In the genomic region with DNA sequence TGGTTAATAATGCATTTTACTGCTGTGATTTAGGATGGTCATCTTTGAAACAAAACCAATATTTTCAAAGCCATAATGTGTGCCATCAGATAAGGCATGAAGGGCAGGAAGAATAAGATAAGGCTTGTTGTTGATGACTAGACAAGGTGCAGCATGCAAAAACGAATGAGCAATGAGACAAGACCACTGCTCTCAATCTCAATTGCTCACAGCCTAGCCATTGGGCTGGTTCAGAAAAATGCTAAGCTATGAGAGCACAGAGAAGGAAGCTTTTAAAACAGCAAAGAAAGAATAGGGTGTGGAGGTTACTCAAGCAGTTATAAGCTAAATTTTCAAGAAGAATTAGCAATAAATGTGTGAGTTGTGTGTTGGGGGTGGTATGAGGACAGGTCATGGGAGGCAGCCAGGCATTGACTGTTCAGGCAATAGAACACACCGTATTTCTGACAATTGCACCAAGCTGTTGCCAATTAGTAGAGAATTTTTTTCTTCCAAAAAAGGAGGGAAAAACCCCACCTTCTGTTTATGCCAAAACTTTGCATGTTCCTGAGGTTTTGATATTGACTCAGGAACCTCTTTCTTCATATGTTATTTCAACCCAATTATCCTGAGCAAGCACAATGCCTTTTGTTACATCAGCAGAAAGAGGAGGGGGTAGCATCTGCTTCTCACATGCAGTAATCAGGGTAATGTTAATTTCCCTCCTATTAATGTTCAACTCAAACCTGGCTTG, we compare ENCODE assay signal across 16 cellular contexts.
DNase-seq lines count a peak whose midpoint lies in the region; ATAC-seq and TF ChIP-seq lines count a peak whose summit lies in the region.
"Had no signal": no experiment of that assay in that cellular context is flagged by ENCODE, and none has a peak within 500 bp of the region (broad histone marks: within the 10 kb centered on the region; RNA-seq: fewer than 3 reads in every experiment).

No MANE protein-coding gene starts in this region.

- H3K36me3 ChIP-seq in breast epithelium (no peaks in the 10 kb centered on the region), adipocyte (ENCODE audit: control insufficient read depth, insufficient read depth, low read length, severe bottlenecking) (no peaks in the 10 kb centered on the region)
- H3K36me3 ChIP-seq in CD4-positive, alpha-beta memory T cell (ENCODE audit: insufficient read depth, low read length), result no peaks in the 10 kb centered on the region
- H3K36me3 ChIP-seq: SJSA1 had no signal

- no peak for ATAC-seq in GM21786 (IDR thresholded peaks at IDR 0.05; ENCODE audit: unreplicated experiment)
- ATAC-seq: HCT116 had no signal

- no TSS peak for BruUV-seq in MCF 10A (replicated peaks; lab: Mats Ljungman, UMichigan)

- H3K9me3 Mint-ChIP-seq in MCF 10A (ENCODE audit: unreplicated experiment), result no peaks in the 10 kb centered on the region
- H3K9me3 Mint-ChIP-seq in CD4-positive, alpha-beta memory T cell, result peaks cover 0 to 8% (median 2%) of the 10 kb centered on the region in 8 donors
- H3K9me3 Mint-ChIP-seq: IgD-negative memory B cell had no signal

- H3K27me3 Mint-ChIP-seq in MCF 10A (ENCODE audit: insufficient read depth, unreplicated experiment), result no peaks in the 10 kb centered on the region
- H3K27me3 Mint-ChIP-seq in CD4-positive, alpha-beta memory T cell, result no peaks in the 10 kb centered on the region
- H3K27me3 Mint-ChIP-seq: IgD-negative memory B cell had no signal

- POLR2A ChIA-PET in MCF 10A (lab: Yijun Ruan, JAX), result interaction anchor here (1.3 kb wide), 2 partner anchors 9 to 10 kb away, joined by 3 to 4 read pairs; no protein-coding TSS in a partner anchor
- POLR2A ChIA-PET in CD4-positive, alpha-beta memory T cell (lab: Charles Lee; ENCODE audit: partially characterized antibody), result no interaction called here

- no peak overlapping the region for H3K4me3 Mint-ChIP-seq in MCF 10A (ENCODE audit: unreplicated experiment)
- H3K4me3 Mint-ChIP-seq in CD4-positive, alpha-beta memory T cell, result no peak overlapping the region
- H3K4me3 Mint-ChIP-seq: IgD-negative memory B cell had no signal

- peaks cover 5% of the 10 kb centered on the region for H3K36me3 Mint-ChIP-seq in MCF 10A (ENCODE audit: insufficient read depth, unreplicated experiment)
- no peaks in the 10 kb centered on the region for H3K36me3 Mint-ChIP-seq in CD4-positive, alpha-beta memory T cell

- no peak overlapping the region for H3K27ac Mint-ChIP-seq in MCF 10A (ENCODE audit: low read depth, unreplicated experiment)
- no peak overlapping the region for H3K27ac Mint-ChIP-seq in CD4-positive, alpha-beta memory T cell
- H3K27ac Mint-ChIP-seq: IgD-negative memory B cell had no signal

- no peak overlapping the region for H3K9ac ChIP-seq in adipocyte (ENCODE audit: low read length)

- no peak for TF ChIP-seq POLR2A in breast epithelium (IDR thresholded peaks at IDR 0.05)

- DNase-seq in MCF 10A (ENCODE audit: unreplicated experiment) (peak; percentile 5), breast epithelium (ENCODE audit: low spot score in 2 of 2) (no peak), adipocyte (ENCODE audit: low read depth) (peak; percentile 68), fibroblast of the aortic adventitia (ENCODE audit: low read depth) (peak; percentile 53), cardiac septum (ENCODE audit: low spot score) (no peak)
- DNase-seq in central memory CD4-positive, alpha-beta T cell, result no peak
- no peak for DNase-seq in CD4-positive, alpha-beta memory T cell
- DNase-seq: DMS53, Kasumi-1, NCI-H187, NCI-H774 had no signal

- H3K27ac ChIP-seq in breast epithelium, result no peak overlapping the region
- H3K27ac ChIP-seq in CD4-positive, alpha-beta memory T cell (ENCODE audit: low read depth, low read length), result no peak overlapping the region
- H3K27ac ChIP-seq: C4-2B had no signal

- H3K4me1 Mint-ChIP-seq in MCF 10A (ENCODE audit: insufficient read depth, unreplicated experiment), result peaks cover 25% of the 10 kb centered on the region
- no peaks in the 10 kb centered on the region for H3K4me1 Mint-ChIP-seq in CD4-positive, alpha-beta memory T cell
- H3K4me1 Mint-ChIP-seq: IgD-negative memory B cell had no signal

- no peaks in the 10 kb centered on the region for H3K27me3 ChIP-seq in breast epithelium
- no peaks in the 10 kb centered on the region for H3K27me3 ChIP-seq in adipocyte (replicated peaks; ENCODE audit: control insufficient read depth, insufficient read depth, low read length)
- H3K27me3 ChIP-seq in CD4-positive, alpha-beta memory T cell (ENCODE audit: insufficient read depth, low read length), result no peaks in the 10 kb centered on the region
- H3K27me3 ChIP-seq: SJSA1 had no signal

- TF ChIP-seq CTCF in MCF 10A (IDR thresholded peaks at IDR 0.05; ENCODE audit: unreplicated experiment), result no peak
- TF ChIP-seq CTCF in breast epithelium (IDR thresholded peaks at IDR 0.05), result no peak
- no peak for TF ChIP-seq CTCF in fibroblast of the aortic adventitia (IDR thresholded peaks at IDR 0.05; ENCODE audit: insufficient read depth, low read length)

- H3K9me3 ChIP-seq in breast epithelium (no peaks in the 10 kb centered on the region), adipocyte (ENCODE audit: control insufficient read depth, low read length) (no peaks in the 10 kb centered on the region)
- peaks cover 0 to 5% of the 10 kb centered on the region in 2 donors for H3K9me3 ChIP-seq in CD4-positive, alpha-beta memory T cell (ENCODE audit: control insufficient read depth in 1 of 2, low read length in 2 of 2)
- H3K9me3 ChIP-seq: SJSA1 had no signal

- intact Hi-C loops in MCF 10A (cut with micrococcal nuclease), result no loop called here
- intact Hi-C loops in breast epithelium (cut with DNase I; ENCODE audit: low total_unique reads), result no loop called here
- intact Hi-C loops in CD4-positive, alpha-beta memory T cell (cut with micrococcal nuclease), result no loop called here
- intact Hi-C loops in cardiac septum (cut with DNase I), result no loop called here

- no peaks in the 10 kb centered on the region for H3K4me1 ChIP-seq in breast epithelium
- H3K4me1 ChIP-seq in adipocyte (ENCODE audit: control insufficient read depth, insufficient read depth, low read length), result peaks cover 43% of the 10 kb centered on the region
- H3K4me1 ChIP-seq in CD4-positive, alpha-beta memory T cell (ENCODE audit: insufficient read depth, low read length), result no peaks in the 10 kb centered on the region

- H3K4me3 ChIP-seq in breast epithelium (no peak overlapping the region), adipocyte (ENCODE audit: low read length) (peak overlapping the region; percentile 25), fibroblast of the aortic adventitia (ENCODE audit: low read depth, low read length) (no peak overlapping the region)
- H3K4me3 ChIP-seq in CD4-positive, alpha-beta memory T cell (ENCODE audit: low read length in 2 of 2), result no peak overlapping the region
- H3K4me3 ChIP-seq: SJSA1 had no signal

- CTCF ChIA-PET in MCF 10A (lab: Yijun Ruan, JAX), result interaction anchor here (0.7 to 0.8 kb wide), 2 partner anchors 13 to 178 kb away, joined by 3 to 4 read pairs; no protein-coding TSS in a partner anchor
- CTCF ChIA-PET in CD4-positive, alpha-beta memory T cell (lab: Charles Lee; ENCODE audit: partially characterized antibody), result no interaction called here

Comparison
In these comparisons a context has a peak if more than half of its experiments do, and no peak if none do; other contexts are left out.
1. DNase-seq: peak in MCF 10A (single experiment), adipocyte (single experiment) and fibroblast of the aortic adventitia (single experiment); none in breast epithelium (0 of 2), central memory CD4-positive, alpha-beta T cell (single experiment), CD4-positive, alpha-beta memory T cell (0 of 5) and cardiac septum (single experiment).